ENCODE assay signal across 8 cellular contexts in the genomic region with DNA sequence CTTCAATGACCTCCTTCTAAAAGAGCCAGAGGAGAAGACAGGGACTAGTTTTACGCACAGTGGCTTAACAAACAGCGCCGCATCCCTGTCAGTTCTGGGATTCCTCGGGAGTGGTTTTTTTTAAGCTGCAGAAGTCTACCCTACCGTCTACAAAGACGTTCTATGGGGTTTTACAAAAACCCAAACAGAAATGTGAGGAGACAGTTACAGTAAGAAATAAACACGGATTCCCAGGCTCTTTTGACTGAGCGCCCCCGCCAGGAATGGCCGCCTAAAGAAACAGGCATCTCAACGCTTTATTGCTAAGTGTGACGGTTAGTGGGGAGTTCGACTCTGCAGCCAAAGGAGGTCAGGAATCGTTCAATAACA. TPM values are rescaled to one million over a fixed set of nuclear protein-coding genes. Genes with fewer than 3 reads are reported as not detected.
DNase-seq lines count a peak whose midpoint lies in the region; ATAC-seq and TF ChIP-seq lines count a peak whose summit lies in the region.

No MANE protein-coding gene starts in this region.

- no peaks in the 10 kb centered on the region for H3K27me3 ChIP-seq in dorsolateral prefrontal cortex
- H3K27me3 ChIP-seq in lower lobe of right lung (ENCODE audit: low read depth): no peaks in the 10 kb centered on the region
- H3K27me3 ChIP-seq in testis: no peaks in the 10 kb centered on the region

- H3K36me3 ChIP-seq in lower lobe of right lung (peaks cover 52% of the 10 kb centered on the region), testis (ENCODE audit: low read depth, missing control alignments) (no peaks in the 10 kb centered on the region)

- H3K4me1 ChIP-seq in lower lobe of right lung (peaks cover 31% of the 10 kb centered on the region), testis (peaks cover 24% of the 10 kb centered on the region)

- H3K9me3 ChIP-seq in lower lobe of right lung (no peaks in the 10 kb centered on the region), testis (no peaks in the 10 kb centered on the region)

- H3K4me3 ChIP-seq in dorsolateral prefrontal cortex: peak overlapping the region; percentile 75 to 100 (median 94)
- peak overlapping the region; percentile 96 for H3K4me3 ChIP-seq in lower lobe of right lung
- H3K4me3 ChIP-seq in testis: peak overlapping the region; percentile 68 to 92

- ATAC-seq in GM19455 (IDR thresholded peaks at IDR 0.05; ENCODE audit: unreplicated experiment): peak; percentile 39
- ATAC-seq in HG03469 (IDR thresholded peaks at IDR 0.05; ENCODE audit: unreplicated experiment): peak; percentile 6
- ATAC-seq in lower lobe of right lung: peak; percentile 41 to 54

- TF ChIP-seq POLR2A in testis (IDR thresholded peaks at IDR 0.05): no peak

- intact Hi-C loops in dorsolateral prefrontal cortex (cut with DNase I): loop anchor here (5.0 kb wide), 4 partner anchors 45 to 385 kb away; a partner anchor contains a TSS
- intact Hi-C loops in lower lobe of right lung (cut with DNase I): no loop called here
- intact Hi-C loops in testis (cut with DNase I; ENCODE audit: low total_unique reads): no loop called here

- 0% methylated on average over 14 of the region's 14 CpGs for WGBS in testis, 2 donors

- H3K27ac ChIP-seq in dorsolateral prefrontal cortex: peak overlapping the region in 46 of 59 donors; percentile 1 to 85 (median 68)
- H3K27ac ChIP-seq in lower lobe of right lung: peak overlapping the region; percentile 78
- H3K27ac ChIP-seq in testis: peak overlapping the region; percentile 50 to 74

- DNase-seq in NCI-H2029 treated with DMSO at 0.1 percent for 48 hours (lab: John Stamatoyannopoulos, UW) (peak; percentile 2), NCI-H2029 (lab: John Stamatoyannopoulos, UW) (no peak), RPMI8226 (peak; percentile 25), dorsolateral prefrontal cortex (peak in 7 of 10 donors; percentile 14 to 58 (median 46)), lower lobe of right lung (no peak), testis (peak; percentile 56)

- TF ChIP-seq CTCF in dorsolateral prefrontal cortex (IDR thresholded peaks at IDR 0.05 in 54 of 56, conservative IDR thresholded peaks at IDR 0.05 in 2 of 56; ENCODE audit: low read depth in 1 of 56, partially characterized antibody in 56 of 56): peak in 25 of 56 donors; percentile 5 to 49 (median 27)
- peak; percentile 20 for TF ChIP-seq CTCF in lower lobe of right lung (IDR thresholded peaks at IDR 0.05)
- peak in 2 of 3 experiments; percentile 34 to 40 for TF ChIP-seq CTCF in testis (IDR thresholded peaks at IDR 0.05)

RNA-seq across cellular contexts. Expression of a gene that starts 0.5 kb away (rescaled TPM):
- total RNA-seq in dorsolateral prefrontal cortex (10 to 100 TPM in 107 of 120 experiments, 1 to 10 TPM in 13; 7.9 to 21.4 (median 12.6) TPM), lower lobe of right lung (12.5 TPM), testis (10 to 100 TPM; 18.4 to 19.2 TPM)
- polyA plus RNA-seq in testis (ENCODE audit: insufficient read depth, low read depth, low replicate concordance): 17.9 TPM

RNA-seq across cellular contexts. Expression of a gene that starts 0.6 kb away (rescaled TPM):
- total RNA-seq in dorsolateral prefrontal cortex: 100 to 1,000 TPM in 72 of 120 experiments, 10 to 100 TPM in 48; 60.9 to 153 (median 104) TPM
- 58.0 TPM for total RNA-seq in lower lobe of right lung
- 100 to 1,000 TPM; 101 to 133 TPM for total RNA-seq in testis
- polyA plus RNA-seq in testis (ENCODE audit: insufficient read depth, low read depth, low replicate concordance): 214 TPM

RNA-seq across cellular contexts. Expression of a gene that starts 53.6 kb away (rescaled TPM):
- total RNA-seq in dorsolateral prefrontal cortex (10 to 100 TPM; 37.1 to 77.1 (median 57.5) TPM), lower lobe of right lung (61.7 TPM), testis (10 to 100 TPM; 58.7 to 64.7 TPM)
- polyA plus RNA-seq in testis (ENCODE audit: insufficient read depth, low read depth, low replicate concordance): 110 TPM

Comparison
In these comparisons a context has a peak if more than half of its experiments do, and no peak if none do; other contexts are left out.
1. DNase-seq: peak in NCI-H2029 treated with DMSO at 0.1 percent for 48 hours (single experiment), RPMI8226 (single experiment), dorsolateral prefrontal cortex (7 of 10) and testis (single experiment); none in NCI-H2029 (single experiment) and lower lobe of right lung (single experiment).
2. intact Hi-C loops: an anchor here in dorsolateral prefrontal cortex (5.0 kb wide); none called in lower lobe of right lung and testis.
3. Peak in every context shown above with its lines, with median percentiles within 50 percentile points of each other: ATAC-seq, H3K27ac ChIP-seq and H3K4me3 ChIP-seq.